31 cellular contexts compared by ENCODE assay signal in the genomic region with DNA sequence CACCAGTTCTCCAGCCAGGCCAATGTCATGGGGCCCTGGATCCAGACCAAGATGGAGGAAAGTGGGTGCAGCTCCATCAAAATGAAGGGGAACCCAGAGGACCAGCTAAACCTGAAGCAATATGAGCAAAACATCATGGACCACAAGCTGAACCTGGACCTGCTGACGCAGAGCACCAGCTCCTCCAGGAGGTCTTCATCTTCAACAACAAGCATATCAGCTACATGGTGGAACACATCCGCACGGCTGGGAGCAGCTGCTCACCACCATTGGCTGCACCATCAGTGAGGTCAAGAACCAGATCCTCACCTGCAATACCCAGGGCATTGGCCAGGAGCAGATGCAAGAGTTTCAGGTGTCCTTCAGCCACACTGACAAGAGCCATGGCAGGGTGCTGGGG. TPM values are rescaled to one million over a fixed set of nuclear protein-coding genes. Genes with fewer than 3 reads are reported as not detected.
DNase-seq lines count a peak whose midpoint lies in the region; ATAC-seq, FAIRE-seq and TF ChIP-seq lines count a peak whose summit lies in the region.
"Had no signal": no experiment of that assay in that cellular context is flagged by ENCODE, and none has a peak within 500 bp of the region (broad histone marks: within the 10 kb centered on the region; RNA-seq: fewer than 3 reads in every experiment).

No MANE protein-coding gene starts in this region.

- H3K27me3 ChIP-seq in HCT116 (ENCODE audit: insufficient read depth, low read length) (no peaks in the 10 kb centered on the region), K562 (ENCODE audit: control insufficient read depth in 2 of 2, insufficient read depth in 2 of 2, low read length in 2 of 2) (peaks cover 24 to 33% of the 10 kb centered on the region in 2 experiments; a peak in 4 of 5 replicates), H1 (replicated peaks in 1 of 4; ENCODE audit: control insufficient read depth in 3 of 4, extremely low read depth in 1 of 4, insufficient read depth in 3 of 4, low read length in 3 of 4) (no peaks in the 10 kb centered on the region; a peak in 1 of 7 replicates)
- H3K27me3 ChIP-seq: BE2C, BLaER1 had no signal

- no peaks in the 10 kb centered on the region for H3K36me3 ChIP-seq in HCT116 (ENCODE audit: control insufficient read depth in 1 of 2, insufficient read depth in 2 of 2, low read length in 2 of 2)
- no peaks in the 10 kb centered on the region for H3K36me3 ChIP-seq in K562 (ENCODE audit: control insufficient read depth, insufficient read depth, low read length)
- no peaks in the 10 kb centered on the region for H3K36me3 ChIP-seq in H1 (ENCODE audit: control insufficient read depth in 2 of 4, insufficient read depth in 4 of 4, low read length in 3 of 4)
- H3K36me3 ChIP-seq: BE2C, BLaER1 had no signal

- no peaks in the 10 kb centered on the region for H4K20me1 ChIP-seq in HCT116 (ENCODE audit: insufficient read depth)
- peaks cover 4% of the 10 kb centered on the region; the same call in 1 of the 2 replicates for H4K20me1 ChIP-seq in K562 (replicated peaks; ENCODE audit: control insufficient read depth, insufficient read depth, low read length)
- no peaks in the 10 kb centered on the region for H4K20me1 ChIP-seq in H1 (replicated peaks in 1 of 2; ENCODE audit: control insufficient read depth in 1 of 2, insufficient read depth in 2 of 2, low read length in 2 of 2)
- H4K20me1 ChIP-seq: BLaER1 had no signal

- ATAC-seq in HCT116 = 0 out of 2 replicates have a peak, but pooled peaks have one; percentile 11
- ATAC-seq in K562 = peak; percentile 67

- H3K27ac Mint-ChIP-seq in nephron progenitor cell = no peak overlapping the region
- H3K27ac Mint-ChIP-seq: CD4-positive, alpha-beta memory T cell; CD8-positive, alpha-beta memory T cell had no signal

- H3K4me2 ChIP-seq in HCT116 (ENCODE audit: low read length) (no peak overlapping the region), K562 (ENCODE audit: insufficient read depth, low read length) (no peak overlapping the region), H1 (ENCODE audit: insufficient read depth in 1 of 2, low read depth in 2 of 2, low read length in 2 of 2) (no peak overlapping the region)

- intact Hi-C loops in HCT116 (cut with micrococcal nuclease) = no loop called here
- intact Hi-C loops in K562 (cut with micrococcal nuclease) = no loop called here

- DNase-seq in GM12864 (ENCODE audit: low read depth) (no peak), HCT116 (ENCODE audit: low read depth, low spot score) (no peak), K562 (ENCODE audit: extremely low read depth in 1 of 4, low spot score in 3 of 4) (no peak), H1 (ENCODE audit: low read depth in 1 of 2, low spot score in 2 of 2) (no peak), nephron progenitor cell (no peak), NCI-H1436 (lab: John Stamatoyannopoulos, UW) (no peak), NK-92 (lab: John Stamatoyannopoulos, UW; ENCODE audit: unreplicated experiment) (no peak)
- no peak for DNase-seq in stimulated activated CD4-positive, alpha-beta T cell treated with anti-CD3 and anti-CD28 coated beads, Interleukin-1b, Interleukin-23, amount 100 ng/mL, for 48 hours
- DNase-seq: 8988T; ACHN; BE2C; C1 segment of cervical spinal cord; CD4-positive, alpha-beta memory T cell; CD4-positive, CD25-positive, alpha-beta regulatory T cell; CD8-positive, alpha-beta memory T cell; COR-L47; DMS 273 treated with DMSO at 0.1 percent for 48 hours; DMS153; DMS53; DMS79; DND-41; EL; GDM1 had no signal

- H3K4me3 ChIP-seq in GM12864 (ENCODE audit: low read depth, low read length) (no peak overlapping the region), HCT116 (replicated peaks in 1 of 2; ENCODE audit: low read depth in 1 of 2, low read length in 2 of 2) (no peak overlapping the region), K562 (no peak overlapping the region), H1 (ENCODE audit: extremely low read depth in 1 of 4, insufficient read depth in 2 of 4, low read depth in 3 of 4, low read length in 4 of 4) (no peak overlapping the region)
- H3K4me3 ChIP-seq: BLaER1 had no signal

- no peak overlapping the region for H3K56ac ChIP-seq in H1 (replicated peaks; ENCODE audit: insufficient read length, low read depth, low read length)

- H2AK5ac ChIP-seq in H1 (ENCODE audit: low read depth, low read length) = no peak overlapping the region

- H2AFZ ChIP-seq in HCT116 (ENCODE audit: low read depth, low read length, poor library complexity, severe bottlenecking) = no peak overlapping the region
- no peak overlapping the region for H2AFZ ChIP-seq in K562 (ENCODE audit: low read depth, low read length)
- no peak overlapping the region for H2AFZ ChIP-seq in H1 (ENCODE audit: low read length)

- H3K79me1 ChIP-seq in H1 (ENCODE audit: low read depth, low read length) = no peaks in the 10 kb centered on the region

- H3K14ac ChIP-seq in H1 (ENCODE audit: insufficient read length) = no peak overlapping the region

- H3K4ac ChIP-seq in H1 (replicated peaks; ENCODE audit: insufficient read length, low read depth, low read length) = no peak overlapping the region

- H3K27ac ChIP-seq in HCT116 (ENCODE audit: low read depth, low read length) = no peak overlapping the region
- no peak overlapping the region for H3K27ac ChIP-seq in K562 (ENCODE audit: extremely low read depth, low read depth, low read length)
- no peak overlapping the region for H3K27ac ChIP-seq in H1 (ENCODE audit: low read depth, low read length)
- H3K27ac ChIP-seq: BLaER1 had no signal

- no peak overlapping the region for H2BK15ac ChIP-seq in H1 (ENCODE audit: low read length)

- H4K5ac ChIP-seq in H1 (ENCODE audit: insufficient read length, low read depth, low read length) = no peak overlapping the region

- H3K23me2 ChIP-seq in H1 (ENCODE audit: low read depth, low read length) = no peaks in the 10 kb centered on the region

- CTCF ChIA-PET in HCT116 (lab: Charles Lee) (no interaction called here), K562 (lab: Yijun Ruan, JAX; ENCODE audit: low intra/inter-chr PET ratio) (no interaction called here), H1 (lab: Charles Lee; ENCODE audit: partially characterized antibody) (interaction anchor here (0.6 kb wide), 1 partner anchor 189 kb away, joined by 3 read pairs; no protein-coding TSS in a partner anchor)

- no peak overlapping the region for H3K23ac ChIP-seq in H1 (ENCODE audit: insufficient read length)

- no peak overlapping the region for H2BK12ac ChIP-seq in H1 (ENCODE audit: low read depth, low read length)

- no peak overlapping the region for H3K18ac ChIP-seq in H1 (ENCODE audit: extremely low read depth, low read length)

- H2BK5ac ChIP-seq in H1 (ENCODE audit: low read depth, low read length) = no peak overlapping the region

- H3K9ac ChIP-seq in HCT116 (ENCODE audit: low read length) (no peak overlapping the region), K562 (ENCODE audit: insufficient read depth in 1 of 2, low read depth in 2 of 2, low read length in 2 of 2) (no peak overlapping the region), H1 (replicated peaks in 1 of 4; ENCODE audit: extremely low read depth in 1 of 4, low read depth in 3 of 4, low read length in 3 of 4) (no peak overlapping the region)
- H3K9ac ChIP-seq: BLaER1 had no signal

- no peak overlapping the region for H2BK20ac ChIP-seq in H1 (ENCODE audit: low read length)

- TF ChIP-seq CTCF in GM12864 (IDR thresholded peaks at IDR 0.05; ENCODE audit: low read depth, low read length, missing control alignments) (peak; percentile 5), HCT116 (IDR thresholded peaks at IDR 0.05 in 2 of 3, conservative IDR thresholded peaks at IDR 0.05 in 1 of 3; ENCODE audit: borderline replicate concordance in 1 of 3, insufficient read depth in 1 of 3, low read depth in 2 of 3, low read length in 2 of 3) (no peak), K562 (IDR thresholded peaks at IDR 0.05 in 2 of 3, conservative IDR thresholded peaks at IDR 0.05 in 1 of 3; ENCODE audit: insufficient read depth in 2 of 3, low read depth in 1 of 3, low read length in 3 of 3) (peak; percentile 17 to 28 (median 26); a peak in 3 of 6 replicates), H1 (IDR thresholded peaks at IDR 0.05; ENCODE audit: control extremely low read depth in 1 of 3, insufficient read depth in 1 of 3, low read depth in 1 of 3, low read length in 3 of 3) (no peak), nephron progenitor cell (IDR thresholded peaks at IDR 0.05) (no peak)

- FAIRE-seq in K562 (lab: Jason Lieb, UNC) = no peak
- no peak for FAIRE-seq in H1 (lab: Jason Lieb, UNC)
- FAIRE-seq: A204.1, GM12891, GM19239 had no signal

- H3K4me3 Mint-ChIP-seq in nephron progenitor cell = no peak overlapping the region
- H3K4me3 Mint-ChIP-seq: CD14-positive monocyte; CD4-positive, alpha-beta memory T cell; CD4-positive, CD25-positive, alpha-beta regulatory T cell; CD8-positive, alpha-beta memory T cell had no signal

- H3K4me1 ChIP-seq in HCT116 (ENCODE audit: control insufficient read depth in 1 of 2, insufficient read depth in 2 of 2, low read length in 2 of 2) (no peaks in the 10 kb centered on the region), K562 (replicated peaks in 1 of 2; ENCODE audit: control insufficient read depth in 2 of 2, insufficient read depth in 2 of 2, low read length in 2 of 2) (peaks cover 0 to 3% of the 10 kb centered on the region in 2 experiments; a peak in 1 of 5 replicates), H1 (replicated peaks in 1 of 4; ENCODE audit: control insufficient read depth in 3 of 4, insufficient read depth in 4 of 4, low read length in 3 of 4) (no peaks in the 10 kb centered on the region)
- H3K4me1 ChIP-seq: BE2C had no signal

- no peaks in the 10 kb centered on the region for H3K4me1 Mint-ChIP-seq in nephron progenitor cell
- H3K4me1 Mint-ChIP-seq: CD4-positive, alpha-beta memory T cell; CD8-positive, alpha-beta memory T cell had no signal

- no peaks in the 10 kb centered on the region for H3K36me3 Mint-ChIP-seq in nephron progenitor cell (ENCODE audit: low read depth)
- H3K36me3 Mint-ChIP-seq: CD14-positive monocyte; CD4-positive, alpha-beta memory T cell; CD4-positive, CD25-positive, alpha-beta regulatory T cell; CD8-positive, alpha-beta memory T cell had no signal

- H4K91ac ChIP-seq in H1 (replicated peaks; ENCODE audit: insufficient read length, low read length) = no peak overlapping the region

- TF ChIP-seq POLR2A in HCT116 (IDR thresholded peaks at IDR 0.05; ENCODE audit: borderline replicate concordance, extremely low read depth, insufficient read depth, insufficient read length) = no peak
- no peak for TF ChIP-seq POLR2A in K562 (conservative IDR thresholded peaks at IDR 0.05)
- no peak for TF ChIP-seq POLR2A in H1 (IDR thresholded peaks at IDR 0.05; ENCODE audit: control extremely low read depth in 1 of 2, low read depth in 2 of 2, low read length in 2 of 2)

- WGBS in K562 (ENCODE audit: insufficient coverage, low coverage, missing lambda C conversion rate) = 0% methylated on average over 3 of the region's 3 CpGs
- 89% methylated on average over 3 of the region's 3 CpGs; no CpG with 5 or more reads in 1 of the 2 experiments for WGBS in H1 (ENCODE audit: extremely low coverage in 1 of 2, insufficient coverage in 1 of 2, insufficient read length in 1 of 2, insufficient replicate concordance in 2 of 2, low coverage in 1 of 2, low lambda C conversion rate in 2 of 2, missing lambda C conversion rate in 1 of 2), 2 experiments

- RAD21 ChIA-PET in HCT116 (lab: Charles Lee; ENCODE audit: low non-redundant PET in 1 of 2, low total read pairs in 2 of 2, uncharacterized antibody in 2 of 2, unreplicated experiment in 2 of 2) = no interaction called here

- H3K79me2 ChIP-seq in HCT116 (ENCODE audit: insufficient read depth, low read length) (no peaks in the 10 kb centered on the region), K562 (ENCODE audit: control insufficient read depth, insufficient read depth, low read length) (no peaks in the 10 kb centered on the region), H1 (ENCODE audit: control insufficient read depth in 1 of 2, insufficient read depth in 2 of 2, low read length in 2 of 2) (no peaks in the 10 kb centered on the region)

- H2BK120ac ChIP-seq in H1 (replicated peaks; ENCODE audit: low read depth, low read length) = no peak overlapping the region

- H3K9me3 ChIP-seq in HCT116 (ENCODE audit: control insufficient read depth in 1 of 2, insufficient read depth in 1 of 2, low read depth in 1 of 2, low read length in 2 of 2) (peaks cover 0 to 5% of the 10 kb centered on the region in 2 experiments; a peak in 1 of 4 replicates), K562 (replicated peaks; ENCODE audit: control insufficient read depth, insufficient read depth, low read depth, low read length) (no peaks in the 10 kb centered on the region; the same call in 1 of the 2 replicates), H1 (ENCODE audit: insufficient read depth in 2 of 2, low read depth in 1 of 2, low read length in 1 of 2) (peaks cover 0 to 2% of the 10 kb centered on the region in 2 experiments; a peak in 1 of 4 replicates)
- H3K9me3 ChIP-seq: BE2C, BLaER1 had no signal

- H3K9me2 ChIP-seq in HCT116 (ENCODE audit: insufficient read depth) = no peaks in the 10 kb centered on the region

- H3K9me3 Mint-ChIP-seq in nephron progenitor cell = peaks cover 20% of the 10 kb centered on the region
- H3K9me3 Mint-ChIP-seq: CD8-positive, alpha-beta memory T cell had no signal

- TF ChIP-seq RAD21 in HCT116 (IDR thresholded peaks at IDR 0.05; ENCODE audit: low read depth) = 0 out of 2 replicates have a peak, but pooled peaks have one; percentile 13
- peak in 1 of 2 experiments; percentile 46; a peak in 2 of 4 replicates for TF ChIP-seq RAD21 in K562 (CRISPR knock-in tag; conservative IDR thresholded peaks at IDR 0.05 in 1 of 2, IDR thresholded peaks at IDR 0.05 in 1 of 2)
- no peak for TF ChIP-seq RAD21 in H1 (IDR thresholded peaks at IDR 0.05 in 1 of 2, conservative IDR thresholded peaks at IDR 0.05 in 1 of 2; ENCODE audit: low read depth in 2 of 2, low read length in 2 of 2)

- H4K8ac ChIP-seq in H1 (ENCODE audit: extremely low read depth, insufficient read depth, low read length) = peak overlapping the region; percentile 57; the same call in 1 of the 2 replicates

- BruUV-seq in HCT116 (replicated peaks; lab: Mats Ljungman, UMichigan) (no TSS peak), K562 (replicated peaks; lab: Mats Ljungman, UMichigan) (no TSS peak)

- TF ChIP-seq EP300 in K562 (IDR thresholded peaks at IDR 0.05; ENCODE audit: low read length) = no peak
- TF ChIP-seq EP300 in H1 (IDR thresholded peaks at IDR 0.05; ENCODE audit: borderline replicate concordance in 1 of 2, low read depth in 2 of 2, low read length in 2 of 2) = no peak

- in situ Hi-C loops in K562 (cut with MboI) = no loop called here

- no peaks in the 10 kb centered on the region for H3K9me1 ChIP-seq in K562 (ENCODE audit: control insufficient read depth, insufficient read depth, low read length)

- POLR2A ChIA-PET in HCT116 (lab: Charles Lee) = no interaction called here
- POLR2A ChIA-PET in K562 (lab: Yijun Ruan, JAX) = interaction anchor here (0.7 to 1.0 kb wide), 3 partner anchors 9 to 90 kb away, joined by 3 to 4 read pairs (median 3); no protein-coding TSS in a partner anchor
- POLR2A ChIA-PET in H1 (lab: Charles Lee; ENCODE audit: partially characterized antibody) = no interaction called here

- H3K27me3 Mint-ChIP-seq in nephron progenitor cell (ENCODE audit: low read depth, poor library complexity) = peaks cover 76% of the 10 kb centered on the region

RNA-seq across cellular contexts. Expression of gene EPHA10, which starts 13.7 kb away (rescaled TPM):
- 6.5 TPM for total RNA-seq in HCT116 (2021; ENCODE audit: unreplicated experiment)
- polyA plus RNA-seq in HCT116 (2012) = 5.7 TPM in 2 replicates
- not detected in 2 replicates for total RNA-seq in K562 (2011; cell fraction: chromatin; rRNA removed; ENCODE audit: low replicate concordance)
- total RNA-seq in K562 (2011; cell fraction: nucleolus; rRNA removed) = not detected in 2 replicates
- total RNA-seq in K562 (2011; cell fraction: nucleoplasm; rRNA removed) = not detected in 2 replicates
- not detected in 2 replicates for total RNA-seq in K562 (2014; rRNA removed)
- not detected in 2 replicates for total RNA-seq in K562 (2014; rRNA removed; fragmentation: Illumina TruSeq; extraction: Trizol)
- not detected in 2 replicates for total RNA-seq in K562 (2015; rRNA removed; fragmentation: Illumina TruSeq; extraction: Trizol)
- total RNA-seq in K562 (2021) = 0.02 TPM in 1 of 2 replicates, not detected in the other
- polyA plus RNA-seq in K562 (2011; rRNA removed) = not detected in 2 replicates
- not detected in 2 replicates for polyA plus RNA-seq in K562 (2011; cell fraction: cytosol; rRNA removed)
- polyA plus RNA-seq in K562 (2011; cell fraction: nucleus; rRNA removed) = 0.04 TPM in 1 of 2 replicates, not detected in the other
- 0.07 and 0.08 TPM in 2 replicates for polyA plus RNA-seq in K562 (2012)
- polyA plus RNA-seq in K562 (2014; fragmentation: Illumina TruSeq; extraction: Trizol) = not detected in 2 replicates
- under 1 TPM in 1 of 2 experiments, not detected in 1; 0.03 TPM for polyA plus RNA-seq in K562 (2014; fragmentation: Nextera tagmentation; extraction: Ambion mirVana)
- polyA plus RNA-seq in K562 (2014; rRNA removed) = not detected in 2 replicates
- not detected in 2 replicates for polyA minus RNA-seq in K562 (2011; rRNA and poly(A)+ RNA removed)
- not detected in 2 replicates for polyA minus RNA-seq in K562 (2011; cell fraction: cytosol; rRNA and poly(A)+ RNA removed)
- not detected in 2 replicates for polyA minus RNA-seq in K562 (2011; cell fraction: nucleus; rRNA and poly(A)+ RNA removed)
- 1.0 and 1.5 TPM in 2 replicates for total RNA-seq in H1 (2021; fragmentation: NEBNext Ultra II Directional; extraction: Animal tissue kit (Norgen Biotek cat#: 25700))
- 0.54 and 1.2 TPM in 2 replicates for polyA plus RNA-seq in H1 (2011; rRNA removed)
- polyA plus RNA-seq in H1 (2011; cell fraction: cytosol; rRNA removed) = 2.0 TPM
- 10.1 TPM for polyA plus RNA-seq in H1 (2011; cell fraction: nucleus; rRNA removed)
- 1.0 to 1.6 TPM (median 1.1 TPM) in 4 replicates for polyA plus RNA-seq in H1 (2012, experiment 1 of 2)
- polyA plus RNA-seq in H1 (2012, experiment 2 of 2) = 0.35 TPM
- polyA plus RNA-seq in H1 (2013, experiment 1 of 2) = 0.55 TPM
- polyA plus RNA-seq in H1 (2013, experiment 2 of 2) = 0.42 TPM
- 0.38 and 0.80 TPM in 2 replicates for polyA minus RNA-seq in H1 (2011; rRNA and poly(A)+ RNA removed)
- polyA minus RNA-seq in H1 (2011; cell fraction: cytosol; rRNA and poly(A)+ RNA removed) = 0.44 TPM
- polyA minus RNA-seq in H1 (2011; cell fraction: nucleus; rRNA and poly(A)+ RNA removed) = 2.2 TPM
- total RNA-seq: A673; CD4-positive, CD25-positive, alpha-beta regulatory T cell; Daoy had no signal
- polyA plus RNA-seq: AG04450; CD14-positive monocyte; CD4-positive, alpha-beta memory T cell; CD4-positive, CD25-positive, alpha-beta regulatory T cell; CD8-positive, alpha-beta memory T cell had no signal

RNA-seq across cellular contexts. Expression of gene MANEAL, which starts 15.0 kb away (rescaled TPM):
- total RNA-seq in HCT116 (2021; ENCODE audit: unreplicated experiment) = 17.3 TPM
- 10.4 and 10.5 TPM in 2 replicates for polyA plus RNA-seq in HCT116 (2012)
- 1.1 and 3.1 TPM in 2 replicates for total RNA-seq in K562 (2011; cell fraction: chromatin; rRNA removed; ENCODE audit: low replicate concordance)
- 3.7 and 4.5 TPM in 2 replicates for total RNA-seq in K562 (2011; cell fraction: nucleolus; rRNA removed)
- total RNA-seq in K562 (2011; cell fraction: nucleoplasm; rRNA removed) = 3.5 and 3.7 TPM in 2 replicates
- total RNA-seq in K562 (2014; rRNA removed) = 1.2 and 2.7 TPM in 2 replicates
- total RNA-seq in K562 (2014; rRNA removed; fragmentation: Illumina TruSeq; extraction: Trizol) = 1.1 TPM in 2 replicates
- 2.0 and 2.1 TPM in 2 replicates for total RNA-seq in K562 (2015; rRNA removed; fragmentation: Illumina TruSeq; extraction: Trizol)
- total RNA-seq in K562 (2021) = 2.0 and 2.2 TPM in 2 replicates
- polyA plus RNA-seq in K562 (2011; rRNA removed) = 1.0 and 3.2 TPM in 2 replicates
- 2.0 and 5.7 TPM in 2 replicates for polyA plus RNA-seq in K562 (2011; cell fraction: cytosol; rRNA removed)
- 0.65 and 2.1 TPM in 2 replicates for polyA plus RNA-seq in K562 (2011; cell fraction: nucleus; rRNA removed)
- 1.1 and 2.3 TPM in 2 replicates for polyA plus RNA-seq in K562 (2012)
- 1.6 and 1.9 TPM in 2 replicates for polyA plus RNA-seq in K562 (2014; fragmentation: Illumina TruSeq; extraction: Trizol)
- polyA plus RNA-seq in K562 (2014; fragmentation: Nextera tagmentation; extraction: Ambion mirVana) = under 1 TPM; 0.37 to 0.59 TPM
- polyA plus RNA-seq in K562 (2014; rRNA removed) = 0.95 and 1.00 TPM in 2 replicates
- polyA minus RNA-seq in K562 (2011; rRNA and poly(A)+ RNA removed) = 0.69 and 2.1 TPM in 2 replicates
- 2.5 and 4.6 TPM in 2 replicates for polyA minus RNA-seq in K562 (2011; cell fraction: cytosol; rRNA and poly(A)+ RNA removed)
- 0.44 and 0.81 TPM in 2 replicates for polyA minus RNA-seq in K562 (2011; cell fraction: nucleus; rRNA and poly(A)+ RNA removed)
- total RNA-seq in H1 (2021; fragmentation: NEBNext Ultra II Directional; extraction: Animal tissue kit (Norgen Biotek cat#: 25700)) = 4.2 and 4.8 TPM in 2 replicates
- polyA plus RNA-seq in H1 (2011; rRNA removed) = 7.1 and 7.2 TPM in 2 replicates
- 4.3 TPM for polyA plus RNA-seq in H1 (2011; cell fraction: cytosol; rRNA removed)
- 5.5 TPM for polyA plus RNA-seq in H1 (2011; cell fraction: nucleus; rRNA removed)
- polyA plus RNA-seq in H1 (2012, experiment 1 of 2) = 5.1 to 7.3 TPM (median 6.2 TPM) in 4 replicates
- 7.3 TPM for polyA plus RNA-seq in H1 (2012, experiment 2 of 2)
- 6.3 TPM for polyA plus RNA-seq in H1 (2013, experiment 1 of 2)
- 6.6 TPM for polyA plus RNA-seq in H1 (2013, experiment 2 of 2)
- polyA minus RNA-seq in H1 (2011; rRNA and poly(A)+ RNA removed) = 3.7 and 5.7 TPM in 2 replicates
- 2.4 TPM for polyA minus RNA-seq in H1 (2011; cell fraction: cytosol; rRNA and poly(A)+ RNA removed)
- polyA minus RNA-seq in H1 (2011; cell fraction: nucleus; rRNA and poly(A)+ RNA removed) = 4.2 TPM

RNA-seq across cellular contexts. Expression of gene C1orf122, which starts 28.9 kb away (rescaled TPM):
- total RNA-seq in HCT116 (2021; ENCODE audit: unreplicated experiment) (34.2 TPM), K562 (2014; rRNA removed) (70.9 and 85.3 TPM in 2 replicates), K562 (2014; rRNA removed; fragmentation: Illumina TruSeq; extraction: Trizol) (11.2 TPM in 2 replicates), K562 (2015; rRNA removed; fragmentation: Illumina TruSeq; extraction: Trizol) (18.6 and 22.0 TPM in 2 replicates), K562 (2021) (51.5 and 52.5 TPM in 2 replicates)
- polyA plus RNA-seq in HCT116 (2012) = 19.2 and 20.1 TPM in 2 replicates
- total RNA-seq in K562 (2011; cell fraction: chromatin; rRNA removed; ENCODE audit: low replicate concordance) = 2.4 and 6.3 TPM in 2 replicates
- 12.6 and 15.3 TPM in 2 replicates for total RNA-seq in K562 (2011; cell fraction: nucleolus; rRNA removed)
- total RNA-seq in K562 (2011; cell fraction: nucleoplasm; rRNA removed) = 6.2 and 7.9 TPM in 2 replicates
- polyA plus RNA-seq in K562 (2011; rRNA removed) (17.3 and 20.7 TPM in 2 replicates), K562 (2014; fragmentation: Illumina TruSeq; extraction: Trizol) (8.5 and 12.4 TPM in 2 replicates), K562 (2014; fragmentation: Nextera tagmentation; extraction: Ambion mirVana) (1 to 10 TPM; 3.6 to 5.2 TPM), K562 (2014; rRNA removed) (47.9 and 58.3 TPM in 2 replicates), H1 (2011; rRNA removed) (32.1 and 45.4 TPM in 2 replicates)
- polyA plus RNA-seq in K562 (2011; cell fraction: cytosol; rRNA removed) = 18.1 and 59.5 TPM in 2 replicates
- 20.9 and 26.5 TPM in 2 replicates for polyA plus RNA-seq in K562 (2011; cell fraction: nucleus; rRNA removed)
- 19.8 and 25.5 TPM in 2 replicates for polyA plus RNA-seq in K562 (2012)
- polyA minus RNA-seq in K562 (2011; rRNA and poly(A)+ RNA removed) = 2.0 and 2.6 TPM in 2 replicates
- 5.5 and 5.9 TPM in 2 replicates for polyA minus RNA-seq in K562 (2011; cell fraction: cytosol; rRNA and poly(A)+ RNA removed)
- polyA minus RNA-seq in K562 (2011; cell fraction: nucleus; rRNA and poly(A)+ RNA removed) = 4.3 and 5.7 TPM in 2 replicates
- total RNA-seq in H1 (2021; fragmentation: NEBNext Ultra II Directional; extraction: Animal tissue kit (Norgen Biotek cat#: 25700)) = 36.9 and 42.4 TPM in 2 replicates
- polyA plus RNA-seq in H1 (2011; cell fraction: cytosol; rRNA removed) = 34.5 TPM
- 33.9 TPM for polyA plus RNA-seq in H1 (2011; cell fraction: nucleus; rRNA removed)
- polyA plus RNA-seq in H1 (2012, experiment 1 of 2) = 11.0 to 23.8 TPM (median 22.6 TPM) in 4 replicates
- 26.8 TPM for polyA plus RNA-seq in H1 (2012, experiment 2 of 2)
- polyA plus RNA-seq in H1 (2013, experiment 1 of 2) = 32.6 TPM
- polyA plus RNA-seq in H1 (2013, experiment 2 of 2) = 33.6 TPM
- 6.8 and 7.2 TPM in 2 replicates for polyA minus RNA-seq in H1 (2011; rRNA and poly(A)+ RNA removed)
- polyA minus RNA-seq in H1 (2011; cell fraction: cytosol; rRNA and poly(A)+ RNA removed) = 13.1 TPM
- 12.2 TPM for polyA minus RNA-seq in H1 (2011; cell fraction: nucleus; rRNA and poly(A)+ RNA removed)

RNA-seq across cellular contexts. Expression of gene YRDC, which starts 29.4 kb away (rescaled TPM):
- total RNA-seq in HCT116 (2021; ENCODE audit: unreplicated experiment) (41.4 TPM), K562 (2014; rRNA removed) (58.5 and 65.1 TPM in 2 replicates), K562 (2014; rRNA removed; fragmentation: Illumina TruSeq; extraction: Trizol) (47.2 and 51.0 TPM in 2 replicates), K562 (2015; rRNA removed; fragmentation: Illumina TruSeq; extraction: Trizol) (34.1 and 34.2 TPM in 2 replicates), K562 (2021) (57.2 and 60.1 TPM in 2 replicates)
- 33.2 and 37.7 TPM in 2 replicates for polyA plus RNA-seq in HCT116 (2012)
- total RNA-seq in K562 (2011; cell fraction: chromatin; rRNA removed; ENCODE audit: low replicate concordance) = 10.5 and 18.9 TPM in 2 replicates
- 20.5 and 22.2 TPM in 2 replicates for total RNA-seq in K562 (2011; cell fraction: nucleolus; rRNA removed)
- 21.0 and 24.2 TPM in 2 replicates for total RNA-seq in K562 (2011; cell fraction: nucleoplasm; rRNA removed)
- polyA plus RNA-seq in K562 (2011; rRNA removed) (49.8 and 56.0 TPM in 2 replicates), K562 (2014; fragmentation: Illumina TruSeq; extraction: Trizol) (40.2 and 44.8 TPM in 2 replicates), K562 (2014; fragmentation: Nextera tagmentation; extraction: Ambion mirVana) (10 to 100 TPM; 11.1 to 16.7 TPM), K562 (2014; rRNA removed) (54.4 and 58.9 TPM in 2 replicates), H1 (2011; rRNA removed) (20.6 and 21.1 TPM in 2 replicates)
- polyA plus RNA-seq in K562 (2011; cell fraction: cytosol; rRNA removed) = 48.6 and 49.6 TPM in 2 replicates
- polyA plus RNA-seq in K562 (2011; cell fraction: nucleus; rRNA removed) = 18.8 and 19.7 TPM in 2 replicates
- polyA plus RNA-seq in K562 (2012) = 32.7 and 40.3 TPM in 2 replicates
- 25.0 and 26.0 TPM in 2 replicates for polyA minus RNA-seq in K562 (2011; rRNA and poly(A)+ RNA removed)
- polyA minus RNA-seq in K562 (2011; cell fraction: cytosol; rRNA and poly(A)+ RNA removed) = 19.2 and 24.3 TPM in 2 replicates
- 10.4 and 11.3 TPM in 2 replicates for polyA minus RNA-seq in K562 (2011; cell fraction: nucleus; rRNA and poly(A)+ RNA removed)
- 21.6 and 23.1 TPM in 2 replicates for total RNA-seq in H1 (2021; fragmentation: NEBNext Ultra II Directional; extraction: Animal tissue kit (Norgen Biotek cat#: 25700))
- 22.9 TPM for polyA plus RNA-seq in H1 (2011; cell fraction: cytosol; rRNA removed)
- polyA plus RNA-seq in H1 (2011; cell fraction: nucleus; rRNA removed) = 15.9 TPM
- 19.6 to 21.5 TPM (median 20.8 TPM) in 4 replicates for polyA plus RNA-seq in H1 (2012, experiment 1 of 2)
- polyA plus RNA-seq in H1 (2012, experiment 2 of 2) = 27.9 TPM
- 16.3 TPM for polyA plus RNA-seq in H1 (2013, experiment 1 of 2)
- polyA plus RNA-seq in H1 (2013, experiment 2 of 2) = 15.5 TPM
- 16.5 and 19.8 TPM in 2 replicates for polyA minus RNA-seq in H1 (2011; rRNA and poly(A)+ RNA removed)
- 13.6 TPM for polyA minus RNA-seq in H1 (2011; cell fraction: cytosol; rRNA and poly(A)+ RNA removed)
- polyA minus RNA-seq in H1 (2011; cell fraction: nucleus; rRNA and poly(A)+ RNA removed) = 12.0 TPM

Comparison
In these comparisons a context has a peak if more than half of its experiments do, and no peak if none do; other contexts are left out.
1. CTCF ChIP-seq: peak in GM12864 (single experiment) and K562 (3 of 3); none in HCT116 (0 of 3), H1 (0 of 3) and nephron progenitor cell (single experiment).